Comparison of ENCODE assay signal across 27 cellular contexts in genomic region chr1:15204931-15205330, GRCh38. TPM values are rescaled to one million over a fixed set of nuclear protein-coding genes. Genes with fewer than 3 reads are reported as not detected.
DNase-seq lines count a peak whose midpoint lies in the region; ATAC-seq, FAIRE-seq and TF ChIP-seq lines count a peak whose summit lies in the region.
"Had no signal": no experiment of that assay in that cellular context is flagged by ENCODE, and none has a peak within 500 bp of the region (broad histone marks: within the 10 kb centered on the region; RNA-seq: fewer than 3 reads in every experiment).

No MANE protein-coding gene starts in this region.

- no peaks in the 10 kb centered on the region for H3K9me3 Mint-ChIP-seq in activated naive CD4-positive, alpha-beta T cell treated with anti-CD3 and anti-CD28 coated beads for 36 hours
- H3K9me3 Mint-ChIP-seq: CD4-positive, alpha-beta memory T cell had no signal

- no peak overlapping the region for H3K23ac ChIP-seq in H1 (ENCODE audit: insufficient read length)
- H3K23ac ChIP-seq in neuronal stem cell (ENCODE audit: low read depth, low read length, poor library complexity) = no peak overlapping the region

- H3K4me2 ChIP-seq in H1 (ENCODE audit: insufficient read depth in 1 of 2, low read depth in 2 of 2, low read length in 2 of 2) = no peak overlapping the region
- no peak overlapping the region for H3K4me2 ChIP-seq in neuronal stem cell (ENCODE audit: insufficient read depth, low read length, poor library complexity, severe bottlenecking)
- H3K4me2 ChIP-seq: A549; BLaER1 treated with 17β-estradiol and CSF1 and Interleukin-3, amounts not matched to agents 10 nM and 100 nM; SK-N-SH had no signal

- DNase-seq in body of pancreas (no peak), H1 (ENCODE audit: low read depth in 1 of 2, low spot score in 2 of 2) (no peak), neuronal stem cell (ENCODE audit: low spot score) (no peak), NCI-H146 treated with DMSO at 0.1 percent for 48 hours (lab: John Stamatoyannopoulos, UW; ENCODE audit: unreplicated experiment) (no peak), H54 (ENCODE audit: insufficient read length, low spot score) (no peak)
- DNase-seq in activated naive CD4-positive, alpha-beta T cell treated with anti-CD3 and anti-CD28 coated beads for 36 hours = no peak
- DNase-seq: AML-193; CD4-positive, alpha-beta memory T cell; COR-L47; DMS53; H7; Kasumi-1; NCI-H1092 treated with DMSO at 0.1 percent for 48 hours; NCI-H1436; NCI-H187 treated with DMSO at 0.1 percent for 48 hours; NCI-H2107; NCI-H524; NCI-H748 treated with DMSO at 0.1 percent for 48 hours; SIG-M5; SK-N-SH had no signal

- H3K9ac ChIP-seq in H1 (replicated peaks in 1 of 4; ENCODE audit: extremely low read depth in 1 of 4, low read depth in 3 of 4, low read length in 3 of 4) (no peak overlapping the region), neuronal stem cell (ENCODE audit: low read depth, low read length, poor library complexity) (no peak overlapping the region)
- H3K9ac ChIP-seq: BLaER1 treated with 17β-estradiol and CSF1 and Interleukin-3, amounts not matched to agents 10 nM and 100 nM; SK-N-SH had no signal

- no peak overlapping the region for H4K8ac ChIP-seq in H1 (ENCODE audit: extremely low read depth, insufficient read depth, low read length)
- no peak overlapping the region for H4K8ac ChIP-seq in neuronal stem cell (ENCODE audit: low read depth, low read length)

- no peak overlapping the region for H3K27ac Mint-ChIP-seq in activated naive CD4-positive, alpha-beta T cell treated with anti-CD3 and anti-CD28 coated beads for 36 hours
- H3K27ac Mint-ChIP-seq: CD4-positive, alpha-beta memory T cell had no signal

- no peak overlapping the region for H3K56ac ChIP-seq in H1 (replicated peaks; ENCODE audit: insufficient read length, low read depth, low read length)

- CTCF ChIA-PET in H1 (lab: Charles Lee; ENCODE audit: partially characterized antibody) = interaction anchor here (1.0 to 2.3 kb wide), 9 partner anchors 10 to 94 kb away, joined by 3 to 10 read pairs (median 6); no protein-coding TSS in a partner anchor
- CTCF ChIA-PET in activated naive CD4-positive, alpha-beta T cell treated with anti-CD3 and anti-CD28 coated beads for 36 hours (lab: Charles Lee) = no interaction called here

- no peak for TF ChIP-seq CTCF in body of pancreas (IDR thresholded peaks at IDR 0.05)
- no peak for TF ChIP-seq CTCF in H1 (IDR thresholded peaks at IDR 0.05; ENCODE audit: control extremely low read depth in 1 of 3, insufficient read depth in 1 of 3, low read depth in 1 of 3, low read length in 3 of 3)

- peaks cover 0 to 13% of the 10 kb centered on the region in 2 experiments; a peak in 3 of 4 replicates for H3K79me2 ChIP-seq in H1 (ENCODE audit: control insufficient read depth in 1 of 2, insufficient read depth in 2 of 2, low read length in 2 of 2)

- H2BK20ac ChIP-seq in H1 (ENCODE audit: low read length) = peak overlapping the region; percentile 84

- no peak overlapping the region for H3K4me3 ChIP-seq in body of pancreas
- no peak overlapping the region for H3K4me3 ChIP-seq in H1 (ENCODE audit: extremely low read depth in 1 of 4, insufficient read depth in 2 of 4, low read depth in 3 of 4, low read length in 4 of 4)
- no peak overlapping the region for H3K4me3 ChIP-seq in neuronal stem cell (ENCODE audit: low read length in 2 of 2)
- H3K4me3 ChIP-seq: A549; BLaER1 treated with 17β-estradiol and CSF1 and Interleukin-3, amounts not matched to agents 10 nM and 100 nM; GM12878; K562 had no signal

- no peaks in the 10 kb centered on the region for H3K36me3 ChIP-seq in body of pancreas (replicated peaks in 1 of 2; ENCODE audit: insufficient read depth in 1 of 2, low read depth in 2 of 2)
- no peaks in the 10 kb centered on the region for H3K36me3 ChIP-seq in H1 (ENCODE audit: control insufficient read depth in 2 of 4, insufficient read depth in 4 of 4, low read length in 3 of 4)
- H3K36me3 ChIP-seq in neuronal stem cell (replicated peaks in 1 of 2; ENCODE audit: control insufficient read depth in 2 of 2, insufficient read depth in 2 of 2, low read length in 2 of 2) = no peaks in the 10 kb centered on the region

- H2BK12ac ChIP-seq in H1 (ENCODE audit: low read depth, low read length) = peak overlapping the region; percentile 72; the same call in 1 of the 2 replicates
- no peak overlapping the region for H2BK12ac ChIP-seq in neuronal stem cell (ENCODE audit: low read length)

- no peak for FAIRE-seq in H1 (lab: Jason Lieb, UNC)
- no peak for FAIRE-seq in H54 (lab: Jason Lieb, UNC)
- FAIRE-seq: A549, G401.6, GM12878, K562, RCC 7860 had no signal

- no peak overlapping the region for H2AFZ ChIP-seq in H1 (ENCODE audit: low read length)
- no peak overlapping the region for H2AFZ ChIP-seq in neuronal stem cell (ENCODE audit: low read length)

- no peaks in the 10 kb centered on the region; the same call in 1 of the 2 replicates for H3K79me1 ChIP-seq in H1 (ENCODE audit: low read depth, low read length)
- no peaks in the 10 kb centered on the region for H3K79me1 ChIP-seq in neuronal stem cell (ENCODE audit: low read depth, low read length)

- H3K9me3 ChIP-seq in body of pancreas = no peaks in the 10 kb centered on the region
- H3K9me3 ChIP-seq in H1 (ENCODE audit: insufficient read depth in 2 of 2, low read depth in 1 of 2, low read length in 1 of 2) = no peaks in the 10 kb centered on the region
- H3K9me3 ChIP-seq in neuronal stem cell (replicated peaks in 1 of 2; ENCODE audit: control insufficient read depth in 2 of 2, insufficient read depth in 1 of 2, low read depth in 1 of 2, low read length in 2 of 2) = no peaks in the 10 kb centered on the region
- H3K9me3 ChIP-seq: A549; BLaER1 treated with 17β-estradiol and CSF1 and Interleukin-3, amounts not matched to agents 10 nM and 100 nM; SK-N-SH had no signal

- peak overlapping the region; percentile 53 for H2BK15ac ChIP-seq in H1 (ENCODE audit: low read length)
- peak overlapping the region; percentile 22 for H2BK15ac ChIP-seq in neuronal stem cell (ENCODE audit: low read length)

- POLR2A ChIA-PET in H1 (lab: Charles Lee; ENCODE audit: partially characterized antibody) = no interaction called here

- H4K91ac ChIP-seq in H1 (replicated peaks; ENCODE audit: insufficient read length, low read length) (peak overlapping the region; percentile 52), neuronal stem cell (ENCODE audit: low read depth, low read length, poor library complexity) (no peak overlapping the region)

- no peaks in the 10 kb centered on the region for H3K4me1 Mint-ChIP-seq in activated naive CD4-positive, alpha-beta T cell treated with anti-CD3 and anti-CD28 coated beads for 36 hours (ENCODE audit: low read depth)
- H3K4me1 Mint-ChIP-seq: CD4-positive, alpha-beta memory T cell had no signal

- intact Hi-C loops in body of pancreas (cut with DNase I) = no loop called here
- intact Hi-C loops in activated naive CD4-positive, alpha-beta T cell treated with anti-CD3 and anti-CD28 coated beads for 36 hours (cut with micrococcal nuclease) = no loop called here

- H3K27ac ChIP-seq in body of pancreas (peak overlapping the region in 3 of 4 donors; percentile 93 to 95 (median 94)), H1 (ENCODE audit: low read depth, low read length) (no peak overlapping the region), neuronal stem cell (replicated peaks; ENCODE audit: low read length) (no peak overlapping the region)
- H3K27ac ChIP-seq: BLaER1 treated with 17β-estradiol and CSF1 and Interleukin-3, amounts not matched to agents 10 nM and 100 nM had no signal

- peaks cover 0 to 2% of the 10 kb centered on the region in 2 experiments for H4K20me1 ChIP-seq in H1 (replicated peaks in 1 of 2; ENCODE audit: control insufficient read depth in 1 of 2, insufficient read depth in 2 of 2, low read length in 2 of 2)

- 72 to 76% methylated on average over 7 of the region's 7 CpGs for WGBS in body of pancreas, 2 donors
- WGBS in H1 (ENCODE audit: extremely low coverage in 1 of 2, insufficient coverage in 1 of 2, insufficient read length in 1 of 2, insufficient replicate concordance in 2 of 2, low coverage in 1 of 2, low lambda C conversion rate in 2 of 2, missing lambda C conversion rate in 1 of 2), 2 experiments = 84% methylated on average over 7 of the region's 7 CpGs; no CpG with 5 or more reads in 1 of the 2 experiments
- WGBS in neuronal stem cell (ENCODE audit: extremely low coverage in 2 of 2, insufficient read length in 2 of 2, insufficient replicate concordance in 1 of 2), 2 donors = no CpG with 5 or more reads among the region's 7 CpGs

- no peak for TF ChIP-seq EP300 in H1 (IDR thresholded peaks at IDR 0.05; ENCODE audit: borderline replicate concordance in 1 of 2, low read depth in 2 of 2, low read length in 2 of 2)

- no peaks in the 10 kb centered on the region for H3K36me3 Mint-ChIP-seq in activated naive CD4-positive, alpha-beta T cell treated with anti-CD3 and anti-CD28 coated beads for 36 hours (ENCODE audit: low read depth)
- H3K36me3 Mint-ChIP-seq: CD4-positive, alpha-beta memory T cell had no signal

- H3K18ac ChIP-seq in H1 (ENCODE audit: extremely low read depth, low read length) (peak overlapping the region; percentile 55; the same call in 1 of the 2 replicates), neuronal stem cell (ENCODE audit: low read length) (no peak overlapping the region)

- no peaks in the 10 kb centered on the region for H3K27me3 ChIP-seq in body of pancreas
- no peaks in the 10 kb centered on the region for H3K27me3 ChIP-seq in H1 (replicated peaks in 1 of 4; ENCODE audit: control insufficient read depth in 3 of 4, extremely low read depth in 1 of 4, insufficient read depth in 3 of 4, low read length in 3 of 4)
- H3K27me3 ChIP-seq in neuronal stem cell (ENCODE audit: control insufficient read depth in 3 of 3, insufficient read depth in 3 of 3, low read depth in 1 of 3, low read length in 3 of 3) = no peaks in the 10 kb centered on the region
- H3K27me3 ChIP-seq: BLaER1 treated with 17β-estradiol and CSF1 and Interleukin-3, amounts not matched to agents 10 nM and 100 nM had no signal

- H2BK5ac ChIP-seq in H1 (ENCODE audit: low read depth, low read length) (peak overlapping the region; percentile 37; the same call in 1 of the 2 replicates), neuronal stem cell (ENCODE audit: low read length) (no peak overlapping the region)

- ATAC-seq in body of pancreas (no peak), GM19455 (IDR thresholded peaks at IDR 0.05; ENCODE audit: unreplicated experiment) (no peak)
- ATAC-seq: A549, GM12878, K562 had no signal

- H2BK120ac ChIP-seq in H1 (replicated peaks; ENCODE audit: low read depth, low read length) (no peak overlapping the region), neuronal stem cell (ENCODE audit: low read depth, low read length) (no peak overlapping the region)

- peaks cover 3% of the 10 kb centered on the region for H3K27me3 Mint-ChIP-seq in activated naive CD4-positive, alpha-beta T cell treated with anti-CD3 and anti-CD28 coated beads for 36 hours (ENCODE audit: low read depth)

- no peak for TF ChIP-seq RAD21 in H1 (IDR thresholded peaks at IDR 0.05 in 1 of 2, conservative IDR thresholded peaks at IDR 0.05 in 1 of 2; ENCODE audit: low read depth in 2 of 2, low read length in 2 of 2)

- peaks cover 94% of the 10 kb centered on the region for H3K4me1 ChIP-seq in body of pancreas
- peaks cover 17 to 34% (median 26%) of the 10 kb centered on the region in 4 experiments for H3K4me1 ChIP-seq in H1 (replicated peaks in 1 of 4; ENCODE audit: control insufficient read depth in 3 of 4, insufficient read depth in 4 of 4, low read length in 3 of 4)
- H3K4me1 ChIP-seq in neuronal stem cell (ENCODE audit: control insufficient read depth in 2 of 2, insufficient read depth in 1 of 2, low read depth in 1 of 2, low read length in 2 of 2) = peaks cover 17 to 35% of the 10 kb centered on the region in 2 donors

- TF ChIP-seq POLR2A in body of pancreas (IDR thresholded peaks at IDR 0.05) = no peak
- no peak for TF ChIP-seq POLR2A in H1 (IDR thresholded peaks at IDR 0.05; ENCODE audit: control extremely low read depth in 1 of 2, low read depth in 2 of 2, low read length in 2 of 2)
- TF ChIP-seq POLR2A in H54 (IDR thresholded peaks at IDR 0.05; ENCODE audit: low read depth, low read length) = no peak

- H3K14ac ChIP-seq in H1 (ENCODE audit: insufficient read length) = no peak overlapping the region
- no peak overlapping the region for H3K14ac ChIP-seq in neuronal stem cell (ENCODE audit: low read length)

- H3K4me3 Mint-ChIP-seq in activated naive CD4-positive, alpha-beta T cell treated with anti-CD3 and anti-CD28 coated beads for 36 hours = no peak overlapping the region
- H3K4me3 Mint-ChIP-seq: CD4-positive, alpha-beta memory T cell had no signal

- H2AK5ac ChIP-seq in H1 (ENCODE audit: low read depth, low read length) (no peak overlapping the region), neuronal stem cell (ENCODE audit: low read depth, low read length) (no peak overlapping the region)

- no peak overlapping the region for H4K5ac ChIP-seq in H1 (ENCODE audit: insufficient read length, low read depth, low read length)

- peaks cover 9% of the 10 kb centered on the region for H3K23me2 ChIP-seq in H1 (ENCODE audit: low read depth, low read length)

- H3K4ac ChIP-seq in H1 (replicated peaks; ENCODE audit: insufficient read length, low read depth, low read length) = no peak overlapping the region
- H3K4ac ChIP-seq in neuronal stem cell (ENCODE audit: low read length) = no peak overlapping the region

RNA-seq across cellular contexts. Expression of gene FHAD1, which starts 42.1 kb away (rescaled TPM):
- total RNA-seq in body of pancreas = 1 to 10 TPM; 2.9 to 4.9 TPM
- 0.69 and 1.5 TPM in 2 replicates for total RNA-seq in H1 (2021; fragmentation: NEBNext Ultra II Directional; extraction: Animal tissue kit (Norgen Biotek cat#: 25700))
- polyA plus RNA-seq in H1 (2011; rRNA removed) = 0.39 TPM in 2 replicates
- polyA plus RNA-seq in H1 (2011; cell fraction: cytosol; rRNA removed) = 0.44 TPM
- 0.80 TPM for polyA plus RNA-seq in H1 (2011; cell fraction: nucleus; rRNA removed)
- 1.4 to 2.1 TPM (median 1.6 TPM) in 4 replicates for polyA plus RNA-seq in H1 (2012, experiment 1 of 2)
- 0.22 TPM for polyA plus RNA-seq in H1 (2012, experiment 2 of 2)
- polyA plus RNA-seq in H1 (2013, experiment 1 of 2) = 0.49 TPM
- 0.64 TPM for polyA plus RNA-seq in H1 (2013, experiment 2 of 2)
- 0.95 and 0.98 TPM in 2 replicates for polyA minus RNA-seq in H1 (2011; rRNA and poly(A)+ RNA removed)
- 4.1 TPM for polyA minus RNA-seq in H1 (2011; cell fraction: cytosol; rRNA and poly(A)+ RNA removed)
- polyA minus RNA-seq in H1 (2011; cell fraction: nucleus; rRNA and poly(A)+ RNA removed) = 0.40 TPM
- 1.8 TPM for polyA plus RNA-seq in neuronal stem cell (2013, experiment 1 of 2)
- 1.8 TPM for polyA plus RNA-seq in neuronal stem cell (2013, experiment 2 of 2)
- under 1 TPM in 1 of 2 experiments, not detected in 1; 0.45 TPM for total RNA-seq in activated naive CD4-positive, alpha-beta T cell treated with anti-CD3 and anti-CD28 coated beads for 36 hours
- total RNA-seq: CD4-positive, alpha-beta memory T cell had no signal

RNA-seq across cellular contexts. Expression of gene TMEM51, which starts 51.4 kb away (rescaled TPM):
- 10 to 100 TPM; 26.5 to 36.9 TPM for total RNA-seq in body of pancreas
- 9.1 and 9.9 TPM in 2 replicates for total RNA-seq in H1 (2021; fragmentation: NEBNext Ultra II Directional; extraction: Animal tissue kit (Norgen Biotek cat#: 25700))
- polyA plus RNA-seq in H1 (2011; rRNA removed) = 10.7 and 12.6 TPM in 2 replicates
- polyA plus RNA-seq in H1 (2011; cell fraction: cytosol; rRNA removed) = 11.5 TPM
- 7.3 TPM for polyA plus RNA-seq in H1 (2011; cell fraction: nucleus; rRNA removed)
- polyA plus RNA-seq in H1 (2012, experiment 1 of 2) = 7.8 to 12.5 TPM (median 10.2 TPM) in 4 replicates
- polyA plus RNA-seq in H1 (2012, experiment 2 of 2) = 11.6 TPM
- polyA plus RNA-seq in H1 (2013, experiment 1 of 2) = 10.4 TPM
- polyA plus RNA-seq in H1 (2013, experiment 2 of 2) = 13.1 TPM
- polyA minus RNA-seq in H1 (2011; rRNA and poly(A)+ RNA removed) = 3.4 and 3.9 TPM in 2 replicates
- 8.4 TPM for polyA minus RNA-seq in H1 (2011; cell fraction: cytosol; rRNA and poly(A)+ RNA removed)
- polyA minus RNA-seq in H1 (2011; cell fraction: nucleus; rRNA and poly(A)+ RNA removed) = 4.8 TPM
- 9.6 TPM for polyA plus RNA-seq in neuronal stem cell (2013, experiment 1 of 2)
- 9.7 TPM for polyA plus RNA-seq in neuronal stem cell (2013, experiment 2 of 2)
- under 1 TPM; 0.14 to 0.15 TPM for total RNA-seq in activated naive CD4-positive, alpha-beta T cell treated with anti-CD3 and anti-CD28 coated beads for 36 hours
- polyA plus RNA-seq: CD4-positive, alpha-beta memory T cell had no signal

Comparison
In these comparisons a context has a peak if more than half of its experiments do, and no peak if none do; other contexts are left out.
1. H3K27ac ChIP-seq: peak in body of pancreas (3 of 4); none in H1 (single experiment) and neuronal stem cell (single experiment).